Comparison of ENCODE assay signal across 15 cellular contexts in the genomic region with DNA sequence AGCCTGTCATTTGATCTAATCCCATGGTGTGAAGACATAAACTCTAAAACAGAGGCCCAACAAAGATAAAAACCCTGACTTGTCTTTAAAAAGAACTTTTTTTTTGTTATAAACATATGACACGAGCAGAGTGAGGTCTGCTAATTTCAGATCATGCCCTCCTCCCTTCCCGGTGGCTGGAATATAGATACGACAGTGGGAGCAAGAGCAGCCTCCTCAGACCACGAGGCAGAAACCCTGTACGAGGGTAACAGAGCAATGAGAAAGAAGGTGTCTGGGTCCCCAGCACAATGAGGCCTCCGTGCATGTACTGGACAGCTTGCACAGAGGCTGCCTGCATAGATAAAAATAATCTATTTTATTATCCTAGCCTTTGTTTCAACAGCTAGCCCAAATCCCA. TPM values are rescaled to one million over a fixed set of nuclear protein-coding genes. Genes with fewer than 3 reads are reported as not detected.
DNase-seq lines count a peak whose midpoint lies in the region; ATAC-seq, FAIRE-seq and TF ChIP-seq lines count a peak whose summit lies in the region.
"Had no signal": no experiment of that assay in that cellular context is flagged by ENCODE, and none has a peak within 500 bp of the region (broad histone marks: within the 10 kb centered on the region; RNA-seq: fewer than 3 reads in every experiment).

No MANE protein-coding gene starts in this region.

- H3K23ac ChIP-seq in mesenchymal stem cell (ENCODE audit: low read length in 2 of 2): no peak overlapping the region

- H4K8ac ChIP-seq in mesenchymal stem cell (ENCODE audit: low read length): no peak overlapping the region

- H3K36me3 Mint-ChIP-seq in activated T-cell treated with anti-CD3 and anti-CD28 coated beads, Interleukin-2, amount 50 U/mL, for 72 hours (ENCODE audit: insufficient read depth in 2 of 2): peaks cover 0 to 1% of the 10 kb centered on the region in 2 donors
- no peaks in the 10 kb centered on the region for H3K36me3 Mint-ChIP-seq in type B pancreatic cell
- H3K36me3 Mint-ChIP-seq: CD4-positive, CD25-positive, alpha-beta regulatory T cell had no signal

- no peak for TF ChIP-seq RAD21 in GM12878 (IDR thresholded peaks at IDR 0.05; ENCODE audit: insufficient read depth, low read depth, low read length)

- no peak overlapping the region for H3K4ac ChIP-seq in mesenchymal stem cell (ENCODE audit: low read depth in 1 of 2, low read length in 2 of 2)

- H2BK15ac ChIP-seq in mesenchymal stem cell (ENCODE audit: low read depth, poor library complexity, severe bottlenecking): no peak overlapping the region

- H3K4me1 ChIP-seq in GM12878 (ENCODE audit: control insufficient read depth, insufficient read depth, low read length) (peaks cover 11% of the 10 kb centered on the region), mesenchymal stem cell (ENCODE audit: control insufficient read depth, insufficient read depth, low read depth, low read length) (peaks cover 23% of the 10 kb centered on the region)

- H2BK12ac ChIP-seq in mesenchymal stem cell (ENCODE audit: low read length in 2 of 2): no peak overlapping the region

- TF ChIP-seq CTCF in GM12878 (IDR thresholded peaks at IDR 0.05 in 2 of 3, conservative IDR thresholded peaks at IDR 0.05 in 1 of 3; ENCODE audit: control insufficient read depth in 2 of 3, extremely low read depth in 1 of 3, insufficient read depth in 1 of 3, low read depth in 3 of 3, low read length in 3 of 3) (no peak), type B pancreatic cell (conservative IDR thresholded peaks at IDR 0.05) (no peak)

- H3K27ac ChIP-seq in GM12878 (ENCODE audit: control insufficient read depth, insufficient read depth) (no peak overlapping the region), mesenchymal stem cell (ENCODE audit: low read length, poor library complexity, severe bottlenecking) (no peak overlapping the region)
- H3K27ac ChIP-seq: BLaER1 had no signal

- BruUV-seq in GM12878 (replicated peaks; lab: Mats Ljungman, UMichigan): no TSS peak

- peaks cover 14% of the 10 kb centered on the region for H3K4me1 Mint-ChIP-seq in activated T-cell treated with anti-CD3 and anti-CD28 coated beads, Interleukin-2, amount 50 U/mL, for 72 hours (ENCODE audit: low read depth)
- H3K4me1 Mint-ChIP-seq in type B pancreatic cell (ENCODE audit: unreplicated experiment): peaks cover 13% of the 10 kb centered on the region

- WGBS in GM12878 (ENCODE audit: insufficient coverage, insufficient replicate concordance, low lambda C conversion rate, missing lambda C conversion rate): 81% methylated on average over 6 of the region's 6 CpGs
- 95% methylated on average over 6 of the region's 6 CpGs for WGBS in mesenchymal stem cell

- TF ChIP-seq POLR2A in GM12878 (IDR thresholded peaks at IDR 0.05; ENCODE audit: low read depth, low read length) (no peak), GM18505 (IDR thresholded peaks at IDR 0.05; ENCODE audit: borderline replicate concordance, extremely low read depth, insufficient read depth, insufficient read length) (no peak)

- no peaks in the 10 kb centered on the region; the same call in 1 of the 2 replicates for H4K20me1 ChIP-seq in GM12878 (ENCODE audit: control insufficient read depth, insufficient read depth)

- no peaks in the 10 kb centered on the region for H3K27me3 ChIP-seq in GM12878 (replicated peaks in 1 of 2; ENCODE audit: control insufficient read depth in 2 of 2, insufficient read depth in 2 of 2, low read length in 1 of 2)
- H3K27me3 ChIP-seq in mesenchymal stem cell (ENCODE audit: control insufficient read depth in 1 of 2, insufficient read depth in 1 of 2, low read length in 2 of 2): no peaks in the 10 kb centered on the region
- H3K27me3 ChIP-seq: BLaER1 had no signal

- intact Hi-C loops in GM12878 (cut with micrococcal nuclease; ENCODE audit: unreplicated experiment): loop anchor here (5.0 kb wide), 1 partner anchor 468 kb away; a partner anchor contains a TSS

- 0 out of 2 replicates have a peak overlapping the region, but pooled peaks have one; percentile 3 for H3K4me2 ChIP-seq in GM12878 (ENCODE audit: control insufficient read depth, insufficient read depth)
- H3K4me2 ChIP-seq in mesenchymal stem cell (ENCODE audit: low read length, poor library complexity, severe bottlenecking): no peak overlapping the region
- H3K4me2 ChIP-seq: BLaER1 had no signal

- in situ Hi-C loops in GM12878 (cut with MboI): no loop called here

- no peak overlapping the region for H2BK5ac ChIP-seq in mesenchymal stem cell (ENCODE audit: low read depth, low read length, poor library complexity, severe bottlenecking)

- H3K4me3 ChIP-seq in GM12878 (no peak overlapping the region), mesenchymal stem cell (ENCODE audit: insufficient read depth in 1 of 2, low read depth in 1 of 2, low read length in 2 of 2) (no peak overlapping the region)
- H3K4me3 ChIP-seq: BLaER1, HAP-1 had no signal

- H3K9me3 ChIP-seq in GM12878 (replicated peaks; ENCODE audit: control insufficient read depth, insufficient read depth, low read length): no peaks in the 10 kb centered on the region
- no peaks in the 10 kb centered on the region for H3K9me3 ChIP-seq in mesenchymal stem cell (ENCODE audit: control insufficient read depth, low read length)
- H3K9me3 ChIP-seq: BLaER1, HAP-1 had no signal

- POLR2A ChIA-PET in GM12878 (lab: Charles Lee): interaction anchor here (1.1 kb wide), 1 partner anchor 13 kb away, joined by 4 read pairs; no protein-coding TSS in a partner anchor

- peaks cover 24% of the 10 kb centered on the region for H3K79me1 ChIP-seq in mesenchymal stem cell (replicated peaks; ENCODE audit: low read length, poor library complexity, severe bottlenecking)

- no peak overlapping the region for H3K4me3 Mint-ChIP-seq in activated T-cell treated with anti-CD3 and anti-CD28 coated beads, Interleukin-2, amount 50 U/mL, for 72 hours
- H3K4me3 Mint-ChIP-seq in type B pancreatic cell: no peak overlapping the region

- no peak overlapping the region for H2BK120ac ChIP-seq in mesenchymal stem cell (ENCODE audit: low read depth, low read length)

- no peak overlapping the region for H4K91ac ChIP-seq in mesenchymal stem cell (ENCODE audit: low read length)

- peaks cover 47% of the 10 kb centered on the region for H3K79me2 ChIP-seq in GM12878 (ENCODE audit: control insufficient read depth, insufficient read depth, low read length)

- no peak for DNase-seq in activated T-cell treated with anti-CD3 and anti-CD28 coated beads, Interleukin-2, amount 50 U/mL, for 72 hours
- DNase-seq in activated T-cell treated with anti-CD3 and anti-CD28 coated beads, Interleukin-2, amount 50 U/mL, for 1 hour: no peak
- DNase-seq in GM12878 (ENCODE audit: low read depth, low spot score) (no peak), mesenchymal stem cell (no peak), type B pancreatic cell (ENCODE audit: extremely low spot score, unreplicated experiment) (no peak), superior temporal gyrus (ENCODE audit: extremely low spot score) (no peak)
- DNase-seq: 8988T; AML-193; CD4-positive, CD25-positive, alpha-beta regulatory T cell had no signal

- H3K9me3 Mint-ChIP-seq in activated T-cell treated with anti-CD3 and anti-CD28 coated beads, Interleukin-2, amount 50 U/mL, for 72 hours: no peaks in the 10 kb centered on the region
- H3K9me3 Mint-ChIP-seq in type B pancreatic cell: no peaks in the 10 kb centered on the region
- H3K9me3 Mint-ChIP-seq: IgD-negative memory B cell had no signal

- H2AFZ ChIP-seq in GM12878 (ENCODE audit: control insufficient read depth, low read depth, low read length) (no peak overlapping the region), mesenchymal stem cell (ENCODE audit: low read depth, low read length) (no peak overlapping the region)

- SMC1A ChIA-PET in GM12878 (lab: Charles Lee; ENCODE audit: uncharacterized antibody, unreplicated experiment): interaction anchor here (1.0 kb wide), 1 partner anchor 9 kb away, joined by 3 read pairs; no protein-coding TSS in a partner anchor

- no peak for ATAC-seq in activated T-cell treated with anti-CD3 and anti-CD28 coated beads, Interleukin-2, amount 50 U/mL, for 72 hours (replicated peaks in 1 of 2)
- no peak for ATAC-seq in GM12878
- ATAC-seq in HG02571 (IDR thresholded peaks at IDR 0.05; ENCODE audit: unreplicated experiment): no peak
- ATAC-seq in GM18505 (IDR thresholded peaks at IDR 0.05; ENCODE audit: unreplicated experiment): no peak

- H3K27me3 Mint-ChIP-seq in activated T-cell treated with anti-CD3 and anti-CD28 coated beads, Interleukin-2, amount 50 U/mL, for 72 hours (ENCODE audit: low read depth): no peaks in the 10 kb centered on the region
- H3K27me3 Mint-ChIP-seq in type B pancreatic cell: no peaks in the 10 kb centered on the region
- H3K27me3 Mint-ChIP-seq: CD4-positive, CD25-positive, alpha-beta regulatory T cell; IgD-negative memory B cell had no signal

- H3K14ac ChIP-seq in mesenchymal stem cell (ENCODE audit: low read length in 2 of 2): no peak overlapping the region

- no peak for FAIRE-seq in GM12878 (lab: Jason Lieb, UNC)
- FAIRE-seq: H1 had no signal

- peak overlapping the region; percentile 61 for H2AK5ac ChIP-seq in mesenchymal stem cell (ENCODE audit: low read length, severe bottlenecking)

- RAD21 ChIA-PET in GM12878 (lab: Charles Lee; ENCODE audit: unreplicated experiment): no interaction called here

- H3K18ac ChIP-seq in mesenchymal stem cell (ENCODE audit: low read depth in 1 of 2, low read length in 2 of 2): no peak overlapping the region

- H3K9ac ChIP-seq in GM12878 (ENCODE audit: control insufficient read depth, insufficient read depth, low read length) (no peak overlapping the region), mesenchymal stem cell (ENCODE audit: low read length) (peak overlapping the region; percentile 24)
- H3K9ac ChIP-seq: BLaER1 had no signal

- no peak for TF ChIP-seq EP300 in GM12878 (IDR thresholded peaks at IDR 0.05; ENCODE audit: borderline replicate concordance in 1 of 2, control insufficient read depth in 1 of 2, low read depth in 2 of 2, low read length in 2 of 2)

- H3K36me3 ChIP-seq in GM12878 (ENCODE audit: control insufficient read depth in 2 of 2, insufficient read depth in 2 of 2, low read length in 1 of 2) (peaks cover 0 to 1% of the 10 kb centered on the region in 2 experiments; a peak in 3 of 4 replicates), mesenchymal stem cell (ENCODE audit: control insufficient read depth in 1 of 2, insufficient read depth in 2 of 2, low read depth in 1 of 2, low read length in 2 of 2) (peaks cover 1 to 26% of the 10 kb centered on the region in 2 experiments)

- CTCF ChIA-PET in GM12878 (lab: Yijun Ruan, JAX): interaction anchor here (0.6 to 1.5 kb wide), 4 partner anchors 9 to 57 kb away, joined by 3 read pairs; no protein-coding TSS in a partner anchor

- H3K27ac Mint-ChIP-seq in activated T-cell treated with anti-CD3 and anti-CD28 coated beads, Interleukin-2, amount 50 U/mL, for 72 hours: peak overlapping the region; percentile 25
- peak overlapping the region; percentile 76 for H3K27ac Mint-ChIP-seq in type B pancreatic cell

RNA-seq across cellular contexts. Expression of a gene that starts 5.8 kb away (rescaled TPM):
- 10 to 100 TPM; 31.1 to 39.0 TPM for total RNA-seq in activated T-cell treated with anti-CD3 and anti-CD28 coated beads, Interleukin-2, amount 50 U/mL, for 72 hours
- total RNA-seq in GM12878 (2013; cell fraction: nucleolus; rRNA removed): 27.5 and 31.1 TPM in 2 replicates
- total RNA-seq in GM12878 (2014; rRNA removed) (32.7 and 35.7 TPM in 2 replicates), GM12878 (2014; rRNA removed; fragmentation: Illumina TruSeq; extraction: Trizol) (11.1 and 11.4 TPM in 2 replicates), GM12878 (2021) (24.4 and 30.4 TPM in 2 replicates), type B pancreatic cell (ENCODE audit: low replicate concordance) (35.2 and 42.3 TPM in 2 replicates)
- polyA plus RNA-seq in GM12878 (2011; ENCODE audit: low read depth): 9.5 TPM
- polyA plus RNA-seq in GM12878 (2011; rRNA removed) (9.8 and 22.9 TPM in 2 replicates), GM12878 (2014; fragmentation: Illumina TruSeq; extraction: Trizol) (4.2 and 12.8 TPM in 2 replicates), GM12878 (2014; fragmentation: Nextera tagmentation; extraction: Ambion mirVana) (1 to 10 TPM; 1.8 to 3.6 TPM), GM12878 (2014; rRNA removed) (33.3 and 33.7 TPM in 2 replicates), GM12878 (2016; fragmentation: Nextera tagmentation; extraction: Ambion mirVana) (10 to 100 TPM; 34.2 to 39.6 TPM)
- polyA plus RNA-seq in GM12878 (2011; cell fraction: cytosol; rRNA removed): 32.8 and 41.1 TPM in 2 replicates
- polyA plus RNA-seq in GM12878 (2011; cell fraction: nucleus; rRNA removed): 81.9 and 90.1 TPM in 2 replicates
- 18.3 and 20.8 TPM in 2 replicates for polyA plus RNA-seq in GM12878 (2012)
- 23.4 and 34.6 TPM in 2 replicates for polyA minus RNA-seq in GM12878 (2011; rRNA and poly(A)+ RNA removed)
- 13.5 and 14.8 TPM in 2 replicates for polyA minus RNA-seq in GM12878 (2011; cell fraction: cytosol; rRNA and poly(A)+ RNA removed)
- 19.2 and 27.0 TPM in 2 replicates for polyA minus RNA-seq in GM12878 (2011; cell fraction: nucleus; rRNA and poly(A)+ RNA removed)
- 21.1 TPM for polyA plus RNA-seq in mesenchymal stem cell (2013, experiment 1 of 2)
- 20.9 TPM for polyA plus RNA-seq in mesenchymal stem cell (2013, experiment 2 of 2)

RNA-seq across cellular contexts. Expression of a gene that starts 13.5 kb away (rescaled TPM):
- 100 to 1,000 TPM; 122 to 219 TPM for total RNA-seq in activated T-cell treated with anti-CD3 and anti-CD28 coated beads, Interleukin-2, amount 50 U/mL, for 72 hours
- total RNA-seq in GM12878 (2013; cell fraction: nucleolus; rRNA removed): 84.2 and 104 TPM in 2 replicates
- 210 and 229 TPM in 2 replicates for total RNA-seq in GM12878 (2014; rRNA removed)
- 89.8 and 107 TPM in 2 replicates for total RNA-seq in GM12878 (2014; rRNA removed; fragmentation: Illumina TruSeq; extraction: Trizol)
- 218 and 229 TPM in 2 replicates for total RNA-seq in GM12878 (2021)
- 51.9 TPM for polyA plus RNA-seq in GM12878 (2011; ENCODE audit: low read depth)
- polyA plus RNA-seq in GM12878 (2011; rRNA removed): 79.0 and 170 TPM in 2 replicates
- polyA plus RNA-seq in GM12878 (2011; cell fraction: cytosol; rRNA removed): 174 and 221 TPM in 2 replicates
- polyA plus RNA-seq in GM12878 (2011; cell fraction: nucleus; rRNA removed): 218 and 309 TPM in 2 replicates
- polyA plus RNA-seq in GM12878 (2012): 77.5 and 91.8 TPM in 2 replicates
- polyA plus RNA-seq in GM12878 (2014; fragmentation: Illumina TruSeq; extraction: Trizol): 38.9 and 88.2 TPM in 2 replicates
- polyA plus RNA-seq in GM12878 (2014; fragmentation: Nextera tagmentation; extraction: Ambion mirVana): 10 to 100 TPM in 1 of 2 experiments, 1 to 10 TPM in 1; 8.6 to 14.4 TPM
- 140 and 167 TPM in 2 replicates for polyA plus RNA-seq in GM12878 (2014; rRNA removed)
- 100 to 1,000 TPM; 200 to 222 TPM for polyA plus RNA-seq in GM12878 (2016; fragmentation: Nextera tagmentation; extraction: Ambion mirVana)
- polyA minus RNA-seq in GM12878 (2011; rRNA and poly(A)+ RNA removed): 272 and 323 TPM in 2 replicates
- 143 and 145 TPM in 2 replicates for polyA minus RNA-seq in GM12878 (2011; cell fraction: cytosol; rRNA and poly(A)+ RNA removed)
- 66.6 and 116 TPM in 2 replicates for polyA minus RNA-seq in GM12878 (2011; cell fraction: nucleus; rRNA and poly(A)+ RNA removed)
- polyA plus RNA-seq in mesenchymal stem cell (2013, experiment 1 of 2): 5.5 TPM
- polyA plus RNA-seq in mesenchymal stem cell (2013, experiment 2 of 2): 5.5 TPM
- 51.9 and 118 TPM in 2 replicates for total RNA-seq in type B pancreatic cell (ENCODE audit: low replicate concordance)

RNA-seq across cellular contexts. Expression of a gene that starts 44.3 kb away (rescaled TPM):
- total RNA-seq in activated T-cell treated with anti-CD3 and anti-CD28 coated beads, Interleukin-2, amount 50 U/mL, for 72 hours: 1 to 10 TPM in 1 of 2 donors, under 1 TPM in 1; 0.14 to 1.4 TPM
- total RNA-seq in GM12878 (2013; cell fraction: nucleolus; rRNA removed): not detected in 2 replicates
- total RNA-seq in GM12878 (2014; rRNA removed) (21.0 and 24.3 TPM in 2 replicates), GM12878 (2014; rRNA removed; fragmentation: Illumina TruSeq; extraction: Trizol) (12.4 and 13.2 TPM in 2 replicates), GM12878 (2021) (22.2 and 24.4 TPM in 2 replicates), type B pancreatic cell (ENCODE audit: low replicate concordance) (24.8 and 48.9 TPM in 2 replicates)
- polyA plus RNA-seq in GM12878 (2011; ENCODE audit: low read depth): 0.43 TPM
- polyA plus RNA-seq in GM12878 (2011; rRNA removed) (not detected in 2 replicates), GM12878 (2014; fragmentation: Illumina TruSeq; extraction: Trizol) (6.9 and 10.3 TPM in 2 replicates), GM12878 (2014; fragmentation: Nextera tagmentation; extraction: Ambion mirVana) (under 1 TPM in 1 of 2 experiments, not detected in 1; 0.03 TPM), GM12878 (2014; rRNA removed) (22.5 and 25.4 TPM in 2 replicates), GM12878 (2016; fragmentation: Nextera tagmentation; extraction: Ambion mirVana) (10 to 100 TPM; 12.0 to 14.0 TPM)
- polyA plus RNA-seq in GM12878 (2011; cell fraction: cytosol; rRNA removed): not detected in 2 replicates
- not detected in 2 replicates for polyA plus RNA-seq in GM12878 (2011; cell fraction: nucleus; rRNA removed)
- 1.3 and 2.1 TPM in 2 replicates for polyA plus RNA-seq in GM12878 (2012)
- polyA minus RNA-seq in GM12878 (2011; rRNA and poly(A)+ RNA removed): not detected in 2 replicates
- polyA minus RNA-seq in GM12878 (2011; cell fraction: cytosol; rRNA and poly(A)+ RNA removed): 0.62 TPM in 1 of 2 replicates, not detected in the other
- 0.19 TPM in 1 of 2 replicates, not detected in the other for polyA minus RNA-seq in GM12878 (2011; cell fraction: nucleus; rRNA and poly(A)+ RNA removed)
- 0.83 TPM for polyA plus RNA-seq in mesenchymal stem cell (2013, experiment 1 of 2)
- polyA plus RNA-seq in mesenchymal stem cell (2013, experiment 2 of 2): 0.82 TPM
